ENCODE assay signal across 3 cellular contexts in genomic region chr16:7458144-7458543, GRCh38.
"Had no signal": no experiment of that assay in that cellular context is flagged by ENCODE, and none has a peak within 500 bp of the region (broad histone marks: within the 10 kb centered on the region; RNA-seq: fewer than 3 reads in every experiment).

No MANE protein-coding gene starts in this region.

- ATAC-seq: GM12878 had no signal

- DNase-seq: GDM1, GF-D8 had no signal

- H3K4me3 ChIP-seq: GM12878 had no signal
